1 cellular context compared by ENCODE assay signal in the genomic region with DNA sequence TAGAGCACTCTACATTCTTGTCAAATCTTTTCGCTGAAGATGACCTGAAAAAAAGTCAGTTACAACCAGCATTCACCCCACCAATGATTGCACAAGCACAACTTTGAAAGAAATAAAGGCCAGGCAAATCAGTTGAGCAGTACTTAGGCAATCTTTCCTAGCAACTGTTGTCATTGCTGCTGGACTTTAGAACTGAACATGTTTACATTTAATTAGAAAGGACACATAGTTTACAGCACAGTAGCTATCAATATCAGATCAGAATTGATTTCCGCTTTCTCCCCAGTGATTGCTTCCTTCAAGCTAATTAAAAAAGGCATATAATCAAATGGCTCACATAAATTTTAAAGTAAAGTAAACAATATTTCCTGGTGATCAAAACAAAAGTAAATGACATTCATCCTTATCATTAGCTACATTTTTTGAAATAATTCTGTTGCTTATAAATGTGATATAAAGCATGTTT.
TF ChIP-seq lines count a peak whose summit lies in the region.

No MANE protein-coding gene starts in this region.

TF ChIP-seq in HepG2, 621 proteins besides CTCF, POLR2A, EP300 and RAD21 (continued from another document and continues in another):
- TF ChIP-seq, protein P1, sequence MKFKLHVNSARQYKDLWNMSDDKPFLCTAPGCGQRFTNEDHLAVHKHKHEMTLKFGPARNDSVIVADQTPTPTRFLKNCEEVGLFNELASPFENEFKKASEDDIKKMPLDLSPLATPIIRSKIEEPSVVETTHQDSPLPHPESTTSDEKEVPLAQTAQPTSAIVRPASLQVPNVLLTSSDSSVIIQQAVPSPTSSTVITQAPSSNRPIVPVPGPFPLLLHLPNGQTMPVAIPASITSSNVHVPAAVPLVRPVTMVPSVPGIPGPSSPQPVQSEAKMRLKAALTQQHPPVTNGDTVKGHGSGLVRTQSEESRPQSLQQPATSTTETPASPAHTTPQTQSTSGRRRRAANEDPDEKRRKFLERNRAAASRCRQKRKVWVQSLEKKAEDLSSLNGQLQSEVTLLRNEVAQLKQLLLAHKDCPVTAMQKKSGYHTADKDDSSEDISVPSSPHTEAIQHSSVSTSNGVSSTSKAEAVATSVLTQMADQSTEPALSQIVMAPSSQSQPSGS (CRISPR knock-in tag; IDR thresholded peaks at IDR 0.05), result peak; percentile 99
- TF ChIP-seq FOSL2 (CRISPR knock-in tag; IDR thresholded peaks at IDR 0.05) (peak; percentile 94), PPARG (CRISPR knock-in tag; conservative IDR thresholded peaks at IDR 0.05) (peak; percentile 95), ZEB1 (IDR thresholded peaks at IDR 0.05; ENCODE audit: insufficient replicate concordance, low read depth) (peak; percentile 94), ZNF547 (CRISPR knock-in tag; IDR thresholded peaks at IDR 0.05) (peak; percentile 93), BCL6 (CRISPR knock-in tag; IDR thresholded peaks at IDR 0.05) (peak; percentile 99), KAT7 (CRISPR knock-in tag; IDR thresholded peaks at IDR 0.05; ENCODE audit: borderline replicate concordance) (no peak; the same call in 1 of the 2 replicates), PHF20 (CRISPR knock-in tag; IDR thresholded peaks at IDR 0.05) (no peak), PHF5A (CRISPR knock-in tag; IDR thresholded peaks at IDR 0.05; ENCODE audit: low read depth, unreplicated experiment) (peak; percentile 99), HHEX (CRISPR knock-in tag; IDR thresholded peaks at IDR 0.05) (peak; percentile 96), MTF1 (CRISPR knock-in tag; IDR thresholded peaks at IDR 0.05) (peak; percentile 77; the same call in 1 of the 2 replicates), RCOR2 (CRISPR knock-in tag; IDR thresholded peaks at IDR 0.05) (peak; percentile 96), EZH2 (conservative IDR thresholded peaks at IDR 0.05; ENCODE audit: low read depth, low read length) (no peak), RXRB (CRISPR knock-in tag; IDR thresholded peaks at IDR 0.05; ENCODE audit: borderline replicate concordance) (peak; percentile 100), ARNTL (CRISPR knock-in tag; IDR thresholded peaks at IDR 0.05) (peak; percentile 95), GATAD1 (CRISPR knock-in tag; IDR thresholded peaks at IDR 0.05) (peak; percentile 85)
- TF ChIP-seq, protein P2, sequence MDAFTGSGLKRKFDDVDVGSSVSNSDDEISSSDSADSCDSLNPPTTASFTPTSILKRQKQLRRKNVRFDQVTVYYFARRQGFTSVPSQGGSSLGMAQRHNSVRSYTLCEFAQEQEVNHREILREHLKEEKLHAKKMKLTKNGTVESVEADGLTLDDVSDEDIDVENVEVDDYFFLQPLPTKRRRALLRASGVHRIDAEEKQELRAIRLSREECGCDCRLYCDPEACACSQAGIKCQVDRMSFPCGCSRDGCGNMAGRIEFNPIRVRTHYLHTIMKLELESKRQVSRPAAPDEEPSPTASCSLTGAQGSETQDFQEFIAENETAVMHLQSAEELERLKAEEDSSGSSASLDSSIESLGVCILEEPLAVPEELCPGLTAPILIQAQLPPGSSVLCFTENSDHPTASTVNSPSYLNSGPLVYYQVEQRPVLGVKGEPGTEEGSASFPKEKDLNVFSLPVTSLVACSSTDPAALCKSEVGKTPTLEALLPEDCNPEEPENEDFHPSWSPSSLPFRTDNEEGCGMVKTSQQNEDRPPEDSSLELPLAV (CRISPR knock-in tag; conservative IDR thresholded peaks at IDR 0.05; ENCODE audit: low read depth), result no peak
- TF ChIP-seq, protein P3, sequence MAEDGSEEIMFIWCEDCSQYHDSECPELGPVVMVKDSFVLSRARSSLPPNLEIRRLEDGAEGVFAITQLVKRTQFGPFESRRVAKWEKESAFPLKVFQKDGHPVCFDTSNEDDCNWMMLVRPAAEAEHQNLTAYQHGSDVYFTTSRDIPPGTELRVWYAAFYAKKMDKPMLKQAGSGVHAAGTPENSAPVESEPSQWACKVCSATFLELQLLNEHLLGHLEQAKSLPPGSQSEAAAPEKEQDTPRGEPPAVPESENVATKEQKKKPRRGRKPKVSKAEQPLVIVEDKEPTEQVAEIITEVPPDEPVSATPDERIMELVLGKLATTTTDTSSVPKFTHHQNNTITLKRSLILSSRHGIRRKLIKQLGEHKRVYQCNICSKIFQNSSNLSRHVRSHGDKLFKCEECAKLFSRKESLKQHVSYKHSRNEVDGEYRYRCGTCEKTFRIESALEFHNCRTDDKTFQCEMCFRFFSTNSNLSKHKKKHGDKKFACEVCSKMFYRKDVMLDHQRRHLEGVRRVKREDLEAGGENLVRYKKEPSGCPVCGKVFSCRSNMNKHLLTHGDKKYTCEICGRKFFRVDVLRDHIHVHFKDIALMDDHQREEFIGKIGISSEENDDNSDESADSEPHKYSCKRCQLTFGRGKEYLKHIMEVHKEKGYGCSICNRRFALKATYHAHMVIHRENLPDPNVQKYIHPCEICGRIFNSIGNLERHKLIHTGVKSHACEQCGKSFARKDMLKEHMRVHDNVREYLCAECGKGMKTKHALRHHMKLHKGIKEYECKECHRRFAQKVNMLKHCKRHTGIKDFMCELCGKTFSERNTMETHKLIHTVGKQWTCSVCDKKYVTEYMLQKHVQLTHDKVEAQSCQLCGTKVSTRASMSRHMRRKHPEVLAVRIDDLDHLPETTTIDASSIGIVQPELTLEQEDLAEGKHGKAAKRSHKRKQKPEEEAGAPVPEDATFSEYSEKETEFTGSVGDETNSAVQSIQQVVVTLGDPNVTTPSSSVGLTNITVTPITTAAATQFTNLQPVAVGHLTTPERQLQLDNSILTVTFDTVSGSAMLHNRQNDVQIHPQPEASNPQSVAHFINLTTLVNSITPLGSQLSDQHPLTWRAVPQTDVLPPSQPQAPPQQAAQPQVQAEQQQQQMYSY (CRISPR knock-in tag; IDR thresholded peaks at IDR 0.05), result no peak; the same call in 1 of the 2 replicates
- TF ChIP-seq, protein P4, sequence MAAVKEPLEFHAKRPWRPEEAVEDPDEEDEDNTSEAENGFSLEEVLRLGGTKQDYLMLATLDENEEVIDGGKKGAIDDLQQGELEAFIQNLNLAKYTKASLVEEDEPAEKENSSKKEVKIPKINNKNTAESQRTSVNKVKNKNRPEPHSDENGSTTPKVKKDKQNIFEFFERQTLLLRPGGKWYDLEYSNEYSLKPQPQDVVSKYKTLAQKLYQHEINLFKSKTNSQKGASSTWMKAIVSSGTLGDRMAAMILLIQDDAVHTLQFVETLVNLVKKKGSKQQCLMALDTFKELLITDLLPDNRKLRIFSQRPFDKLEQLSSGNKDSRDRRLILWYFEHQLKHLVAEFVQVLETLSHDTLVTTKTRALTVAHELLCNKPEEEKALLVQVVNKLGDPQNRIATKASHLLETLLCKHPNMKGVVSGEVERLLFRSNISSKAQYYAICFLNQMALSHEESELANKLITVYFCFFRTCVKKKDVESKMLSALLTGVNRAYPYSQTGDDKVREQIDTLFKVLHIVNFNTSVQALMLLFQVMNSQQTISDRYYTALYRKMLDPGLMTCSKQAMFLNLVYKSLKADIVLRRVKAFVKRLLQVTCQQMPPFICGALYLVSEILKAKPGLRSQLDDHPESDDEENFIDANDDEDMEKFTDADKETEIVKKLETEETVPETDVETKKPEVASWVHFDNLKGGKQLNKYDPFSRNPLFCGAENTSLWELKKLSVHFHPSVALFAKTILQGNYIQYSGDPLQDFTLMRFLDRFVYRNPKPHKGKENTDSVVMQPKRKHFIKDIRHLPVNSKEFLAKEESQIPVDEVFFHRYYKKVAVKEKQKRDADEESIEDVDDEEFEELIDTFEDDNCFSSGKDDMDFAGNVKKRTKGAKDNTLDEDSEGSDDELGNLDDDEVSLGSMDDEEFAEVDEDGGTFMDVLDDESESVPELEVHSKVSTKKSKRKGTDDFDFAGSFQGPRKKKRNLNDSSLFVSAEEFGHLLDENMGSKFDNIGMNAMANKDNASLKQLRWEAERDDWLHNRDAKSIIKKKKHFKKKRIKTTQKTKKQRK (IDR thresholded peaks at IDR 0.05; ENCODE audit: low read length), result no peak
- TF ChIP-seq, protein P5, sequence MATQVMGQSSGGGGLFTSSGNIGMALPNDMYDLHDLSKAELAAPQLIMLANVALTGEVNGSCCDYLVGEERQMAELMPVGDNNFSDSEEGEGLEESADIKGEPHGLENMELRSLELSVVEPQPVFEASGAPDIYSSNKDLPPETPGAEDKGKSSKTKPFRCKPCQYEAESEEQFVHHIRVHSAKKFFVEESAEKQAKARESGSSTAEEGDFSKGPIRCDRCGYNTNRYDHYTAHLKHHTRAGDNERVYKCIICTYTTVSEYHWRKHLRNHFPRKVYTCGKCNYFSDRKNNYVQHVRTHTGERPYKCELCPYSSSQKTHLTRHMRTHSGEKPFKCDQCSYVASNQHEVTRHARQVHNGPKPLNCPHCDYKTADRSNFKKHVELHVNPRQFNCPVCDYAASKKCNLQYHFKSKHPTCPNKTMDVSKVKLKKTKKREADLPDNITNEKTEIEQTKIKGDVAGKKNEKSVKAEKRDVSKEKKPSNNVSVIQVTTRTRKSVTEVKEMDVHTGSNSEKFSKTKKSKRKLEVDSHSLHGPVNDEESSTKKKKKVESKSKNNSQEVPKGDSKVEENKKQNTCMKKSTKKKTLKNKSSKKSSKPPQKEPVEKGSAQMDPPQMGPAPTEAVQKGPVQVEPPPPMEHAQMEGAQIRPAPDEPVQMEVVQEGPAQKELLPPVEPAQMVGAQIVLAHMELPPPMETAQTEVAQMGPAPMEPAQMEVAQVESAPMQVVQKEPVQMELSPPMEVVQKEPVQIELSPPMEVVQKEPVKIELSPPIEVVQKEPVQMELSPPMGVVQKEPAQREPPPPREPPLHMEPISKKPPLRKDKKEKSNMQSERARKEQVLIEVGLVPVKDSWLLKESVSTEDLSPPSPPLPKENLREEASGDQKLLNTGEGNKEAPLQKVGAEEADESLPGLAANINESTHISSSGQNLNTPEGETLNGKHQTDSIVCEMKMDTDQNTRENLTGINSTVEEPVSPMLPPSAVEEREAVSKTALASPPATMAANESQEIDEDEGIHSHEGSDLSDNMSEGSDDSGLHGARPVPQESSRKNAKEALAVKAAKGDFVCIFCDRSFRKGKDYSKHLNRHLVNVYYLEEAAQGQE (IDR thresholded peaks at IDR 0.05; ENCODE audit: borderline replicate concordance in 1 of 2, low read depth in 1 of 2, low read length in 2 of 2), result peak in 1 of 2 experiments; percentile 83; a peak in 2 of 4 replicates
- TF ChIP-seq, protein P6, sequence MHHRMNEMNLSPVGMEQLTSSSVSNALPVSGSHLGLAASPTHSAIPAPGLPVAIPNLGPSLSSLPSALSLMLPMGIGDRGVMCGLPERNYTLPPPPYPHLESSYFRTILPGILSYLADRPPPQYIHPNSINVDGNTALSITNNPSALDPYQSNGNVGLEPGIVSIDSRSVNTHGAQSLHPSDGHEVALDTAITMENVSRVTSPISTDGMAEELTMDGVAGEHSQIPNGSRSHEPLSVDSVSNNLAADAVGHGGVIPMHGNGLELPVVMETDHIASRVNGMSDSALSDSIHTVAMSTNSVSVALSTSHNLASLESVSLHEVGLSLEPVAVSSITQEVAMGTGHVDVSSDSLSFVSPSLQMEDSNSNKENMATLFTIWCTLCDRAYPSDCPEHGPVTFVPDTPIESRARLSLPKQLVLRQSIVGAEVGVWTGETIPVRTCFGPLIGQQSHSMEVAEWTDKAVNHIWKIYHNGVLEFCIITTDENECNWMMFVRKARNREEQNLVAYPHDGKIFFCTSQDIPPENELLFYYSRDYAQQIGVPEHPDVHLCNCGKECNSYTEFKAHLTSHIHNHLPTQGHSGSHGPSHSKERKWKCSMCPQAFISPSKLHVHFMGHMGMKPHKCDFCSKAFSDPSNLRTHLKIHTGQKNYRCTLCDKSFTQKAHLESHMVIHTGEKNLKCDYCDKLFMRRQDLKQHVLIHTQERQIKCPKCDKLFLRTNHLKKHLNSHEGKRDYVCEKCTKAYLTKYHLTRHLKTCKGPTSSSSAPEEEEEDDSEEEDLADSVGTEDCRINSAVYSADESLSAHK (CRISPR knock-in tag; IDR thresholded peaks at IDR 0.05; ENCODE audit: borderline replicate concordance), result peak; percentile 71; the same call in 1 of the 2 replicates
- TF ChIP-seq, protein P7, sequence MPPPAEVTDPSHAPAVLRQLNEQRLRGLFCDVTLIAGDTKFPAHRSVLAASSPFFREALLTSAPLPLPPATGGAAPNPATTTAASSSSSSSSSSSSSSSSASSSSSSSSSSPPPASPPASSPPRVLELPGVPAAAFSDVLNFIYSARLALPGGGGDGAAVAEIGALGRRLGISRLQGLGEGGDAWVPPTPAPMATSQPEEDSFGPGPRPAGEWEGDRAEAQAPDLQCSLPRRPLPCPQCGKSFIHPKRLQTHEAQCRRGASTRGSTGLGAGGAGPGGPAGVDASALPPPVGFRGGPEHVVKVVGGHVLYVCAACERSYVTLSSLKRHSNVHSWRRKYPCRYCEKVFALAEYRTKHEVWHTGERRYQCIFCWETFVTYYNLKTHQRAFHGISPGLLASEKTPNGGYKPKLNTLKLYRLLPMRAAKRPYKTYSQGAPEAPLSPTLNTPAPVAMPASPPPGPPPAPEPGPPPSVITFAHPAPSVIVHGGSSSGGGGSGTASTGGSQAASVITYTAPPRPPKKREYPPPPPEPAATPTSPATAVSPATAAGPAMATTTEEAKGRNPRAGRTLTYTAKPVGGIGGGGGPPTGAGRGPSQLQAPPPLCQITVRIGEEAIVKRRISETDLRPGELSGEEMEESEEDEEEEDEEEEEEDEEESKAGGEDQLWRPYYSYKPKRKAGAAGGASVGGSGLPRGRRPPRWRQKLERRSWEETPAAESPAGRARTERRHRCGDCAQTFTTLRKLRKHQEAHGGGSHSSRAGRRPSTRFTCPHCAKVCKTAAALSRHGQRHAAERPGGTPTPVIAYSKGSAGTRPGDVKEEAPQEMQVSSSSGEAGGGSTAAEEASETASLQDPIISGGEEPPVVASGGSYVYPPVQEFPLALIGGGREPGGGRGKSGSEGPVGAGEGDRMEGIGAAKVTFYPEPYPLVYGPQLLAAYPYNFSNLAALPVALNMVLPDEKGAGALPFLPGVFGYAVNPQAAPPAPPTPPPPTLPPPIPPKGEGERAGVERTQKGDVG (CRISPR knock-in tag; IDR thresholded peaks at IDR 0.05; ENCODE audit: borderline replicate concordance), result no peak
- TF ChIP-seq, protein P8, sequence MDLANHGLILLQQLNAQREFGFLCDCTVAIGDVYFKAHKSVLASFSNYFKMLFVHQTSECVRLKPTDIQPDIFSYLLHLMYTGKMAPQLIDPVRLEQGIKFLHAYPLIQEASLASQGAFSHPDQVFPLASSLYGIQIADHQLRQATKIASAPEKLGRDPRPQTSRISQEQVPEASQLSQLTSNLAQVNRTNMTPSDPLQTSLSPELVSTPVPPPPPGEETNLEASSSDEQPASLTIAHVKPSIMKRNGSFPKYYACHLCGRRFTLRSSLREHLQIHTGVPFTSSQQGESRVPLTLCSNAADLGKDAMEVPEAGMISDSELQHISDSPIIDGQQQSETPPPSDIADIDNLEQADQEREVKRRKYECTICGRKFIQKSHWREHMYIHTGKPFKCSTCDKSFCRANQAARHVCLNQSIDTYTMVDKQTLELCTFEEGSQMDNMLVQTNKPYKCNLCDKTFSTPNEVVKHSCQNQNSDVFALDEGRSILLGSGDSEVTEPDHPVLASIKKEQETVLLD (CRISPR knock-in tag; IDR thresholded peaks at IDR 0.05; ENCODE audit: low read depth), result no peak; the same call in 1 of the 2 replicates
- TF ChIP-seq, protein P9, sequence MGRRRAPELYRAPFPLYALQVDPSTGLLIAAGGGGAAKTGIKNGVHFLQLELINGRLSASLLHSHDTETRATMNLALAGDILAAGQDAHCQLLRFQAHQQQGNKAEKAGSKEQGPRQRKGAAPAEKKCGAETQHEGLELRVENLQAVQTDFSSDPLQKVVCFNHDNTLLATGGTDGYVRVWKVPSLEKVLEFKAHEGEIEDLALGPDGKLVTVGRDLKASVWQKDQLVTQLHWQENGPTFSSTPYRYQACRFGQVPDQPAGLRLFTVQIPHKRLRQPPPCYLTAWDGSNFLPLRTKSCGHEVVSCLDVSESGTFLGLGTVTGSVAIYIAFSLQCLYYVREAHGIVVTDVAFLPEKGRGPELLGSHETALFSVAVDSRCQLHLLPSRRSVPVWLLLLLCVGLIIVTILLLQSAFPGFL (CRISPR knock-in tag; IDR thresholded peaks at IDR 0.05), result no peak
- TF ChIP-seq, protein P10, sequence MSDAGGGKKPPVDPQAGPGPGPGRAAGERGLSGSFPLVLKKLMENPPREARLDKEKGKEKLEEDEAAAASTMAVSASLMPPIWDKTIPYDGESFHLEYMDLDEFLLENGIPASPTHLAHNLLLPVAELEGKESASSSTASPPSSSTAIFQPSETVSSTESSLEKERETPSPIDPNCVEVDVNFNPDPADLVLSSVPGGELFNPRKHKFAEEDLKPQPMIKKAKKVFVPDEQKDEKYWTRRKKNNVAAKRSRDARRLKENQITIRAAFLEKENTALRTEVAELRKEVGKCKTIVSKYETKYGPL (CRISPR knock-in tag; IDR thresholded peaks at IDR 0.05), result peak; percentile 93
